ENCODE assay signal across 16 cellular contexts in genomic region chr1:163171826-163172225, GRCh38. TPM values are rescaled to one million over a fixed set of nuclear protein-coding genes. Genes with fewer than 3 reads are reported as not detected.
DNase-seq lines count a peak whose midpoint lies in the region; ATAC-seq and TF ChIP-seq lines count a peak whose summit lies in the region.
"Had no signal": no experiment of that assay in that cellular context is flagged by ENCODE, and none has a peak within 500 bp of the region (broad histone marks: within the 10 kb centered on the region; RNA-seq: fewer than 3 reads in every experiment).

No MANE protein-coding gene starts in this region.

- no peaks in the 10 kb centered on the region for H3K9me3 ChIP-seq in fibroblast of lung (ENCODE audit: control insufficient read depth, insufficient read depth, low read depth, low read length)
- H3K9me3 ChIP-seq in sigmoid colon: no peaks in the 10 kb centered on the region
- H3K9me3 ChIP-seq: BLaER1 treated with 17β-estradiol and CSF1 and Interleukin-3, amounts not matched to agents 10 nM and 100 nM; breast epithelium had no signal

- peak overlapping the region; percentile 81 for H2AFZ ChIP-seq in fibroblast of lung (ENCODE audit: low read length)

- TF ChIP-seq CTCF in fibroblast of lung (conservative IDR thresholded peaks at IDR 0.05 in 1 of 2, IDR thresholded peaks at IDR 0.05 in 1 of 2; ENCODE audit: low read depth in 1 of 2, low read length in 2 of 2) (no peak), sigmoid colon (IDR thresholded peaks at IDR 0.05) (no peak)

- H3K4me2 ChIP-seq in fibroblast of lung (ENCODE audit: extremely low read depth, insufficient read depth, low read length): peak overlapping the region; percentile 78
- H3K4me2 ChIP-seq: BLaER1 treated with 17β-estradiol and CSF1 and Interleukin-3, amounts not matched to agents 10 nM and 100 nM had no signal

- no peak for TF ChIP-seq POLR2A in sigmoid colon (IDR thresholded peaks at IDR 0.05)

- ATAC-seq in GM21737 (IDR thresholded peaks at IDR 0.05; ENCODE audit: unreplicated experiment) (no peak), sciatic nerve (no peak)
- ATAC-seq: stimulated activated naive CD8-positive, alpha-beta T cell treated with anti-CD3 and anti-CD28 coated beads, Interleukin-15, Interleukin-2, amounts not matched to agents 100 U/mL and 50 U/mL, for 24 hours had no signal

- DNase-seq in EL: peak; percentile 35
- peak; percentile 33 for DNase-seq in RKO (ENCODE audit: low spot score)
- peak; percentile 36 to 38 for DNase-seq in fibroblast of lung (ENCODE audit: low read depth in 2 of 2)
- DNase-seq in sigmoid colon: no peak
- DNase-seq in stimulated activated CD8-positive, alpha-beta memory T cell treated with anti-CD3 and anti-CD28 coated beads, Interleukin-4, amount 100 ng/mL, for 48 hours: no peak
- no peak for DNase-seq in activated naive CD4-positive, alpha-beta T cell treated with Interleukin-2 at 50 U/mL for 16 hours
- DNase-seq in sciatic nerve (ENCODE audit: low spot score): no peak
- DNase-seq: activated gamma-delta T cell; DMS79; effector CD8-positive, alpha-beta T cell; H9; NCI-H1092; stimulated activated naive CD8-positive, alpha-beta T cell treated with anti-CD3 and anti-CD28 coated beads, Interleukin-15, Interleukin-2, amounts not matched to agents 100 U/mL and 50 U/mL, for 24 hours had no signal

- no peaks in the 10 kb centered on the region for H3K36me3 ChIP-seq in fibroblast of lung (ENCODE audit: control insufficient read depth, insufficient read depth, low read length)
- H3K36me3 ChIP-seq in sigmoid colon: no peaks in the 10 kb centered on the region
- H3K36me3 ChIP-seq: BLaER1 treated with 17β-estradiol and CSF1 and Interleukin-3, amounts not matched to agents 10 nM and 100 nM; breast epithelium had no signal

- intact Hi-C loops in sigmoid colon (cut with DNase I) (no loop called here), sciatic nerve (cut with DNase I) (no loop called here)

- H3K4me1 ChIP-seq in fibroblast of lung (ENCODE audit: control insufficient read depth, extremely low read depth, insufficient read depth, low read length) (peaks cover 27% of the 10 kb centered on the region), sigmoid colon (peaks cover 0 to 78% (median 64%) of the 10 kb centered on the region in 4 donors)
- H3K4me1 ChIP-seq: breast epithelium had no signal

- H3K27me3 ChIP-seq in fibroblast of lung (ENCODE audit: control insufficient read depth, insufficient read depth, low read length) (no peaks in the 10 kb centered on the region), sigmoid colon (no peaks in the 10 kb centered on the region)
- H3K27me3 ChIP-seq: BLaER1 treated with 17β-estradiol and CSF1 and Interleukin-3, amounts not matched to agents 10 nM and 100 nM; breast epithelium had no signal

- H3K27ac ChIP-seq in fibroblast of lung (ENCODE audit: insufficient read depth, low read length) (peak overlapping the region; percentile 74), sigmoid colon (peak overlapping the region; percentile 51 to 79 (median 58))
- H3K27ac ChIP-seq: BLaER1 treated with 17β-estradiol and CSF1 and Interleukin-3, amounts not matched to agents 10 nM and 100 nM; breast epithelium had no signal

- H3K9ac ChIP-seq in fibroblast of lung (ENCODE audit: insufficient read depth, low read length): no peak overlapping the region
- H3K9ac ChIP-seq: BLaER1 treated with 17β-estradiol and CSF1 and Interleukin-3, amounts not matched to agents 10 nM and 100 nM had no signal

- 59 to 70% methylated on average over 5 of the region's 5 CpGs for WGBS in sigmoid colon, 2 donors

- no peaks in the 10 kb centered on the region for H4K20me1 ChIP-seq in fibroblast of lung (ENCODE audit: control insufficient read depth, extremely low read depth, insufficient read depth, low read length)
- H4K20me1 ChIP-seq: BLaER1 treated with 17β-estradiol and CSF1 and Interleukin-3, amounts not matched to agents 10 nM and 100 nM had no signal

- no peaks in the 10 kb centered on the region for H3K79me2 ChIP-seq in fibroblast of lung (ENCODE audit: control insufficient read depth, insufficient read depth, low read length)

- H3K4me3 ChIP-seq in fibroblast of lung (replicated peaks in 1 of 4; ENCODE audit: control extremely low read depth in 1 of 4, insufficient read depth in 1 of 4, low read depth in 3 of 4, low read length in 4 of 4) (no peak overlapping the region), sigmoid colon (no peak overlapping the region)
- H3K4me3 ChIP-seq: BLaER1 treated with 17β-estradiol and CSF1 and Interleukin-3, amounts not matched to agents 10 nM and 100 nM; breast epithelium had no signal

- TF ChIP-seq EP300 in sigmoid colon (IDR thresholded peaks at IDR 0.05): no peak

RNA-seq across cellular contexts. Expression of gene RGS5, which starts 30.9 kb away (rescaled TPM):
- 3.1 and 6.6 TPM in 2 replicates for total RNA-seq in fibroblast of lung
- polyA plus RNA-seq in fibroblast of lung: 12.3 and 17.9 TPM in 2 replicates
- polyA plus RNA-seq in fibroblast of lung (2012): 5.0 and 5.6 TPM in 2 replicates
- polyA minus RNA-seq in fibroblast of lung (ENCODE audit: low replicate concordance): 3.9 and 6.6 TPM in 2 replicates
- total RNA-seq in sigmoid colon: 100 to 1,000 TPM; 155 to 285 (median 187) TPM
- polyA plus RNA-seq in sigmoid colon: 10 to 100 TPM in 1 of 3 donors, 1 to 10 TPM in 2; 2.8 to 26.0 (median 7.2) TPM
- 60.2 TPM for total RNA-seq in sciatic nerve

Comparison
In these comparisons a context has a peak if more than half of its experiments do, and no peak if none do; other contexts are left out.
1. DNase-seq: peak in EL (single experiment), RKO (single experiment) and fibroblast of lung (2 of 2); none in sigmoid colon (single experiment), stimulated activated CD8-positive, alpha-beta memory T cell treated with anti-CD3 and anti-CD28 coated beads, Interleukin-4, amount 100 ng/mL, for 48 hours (single experiment), activated naive CD4-positive, alpha-beta T cell treated with Interleukin-2 at 50 U/mL for 16 hours (single experiment) and sciatic nerve (single experiment).